9 cellular contexts compared by ENCODE assay signal in genomic region chr4:143404555-143404954, GRCh38.
DNase-seq lines count a peak whose midpoint lies in the region; ATAC-seq, FAIRE-seq and TF ChIP-seq lines count a peak whose summit lies in the region.
"Had no signal": no experiment of that assay in that cellular context is flagged by ENCODE, and none has a peak within 500 bp of the region (broad histone marks: within the 10 kb centered on the region; RNA-seq: fewer than 3 reads in every experiment).

No MANE protein-coding gene starts in this region.

- no peak overlapping the region for H3K27ac ChIP-seq in kidney (ENCODE audit: low read depth in 2 of 2, low read length in 2 of 2)
- no peak overlapping the region for H3K27ac ChIP-seq in ascending aorta
- H3K27ac ChIP-seq: WERI-Rb-1 had no signal

- TF ChIP-seq POLR2A in H54 (IDR thresholded peaks at IDR 0.05; ENCODE audit: low read depth, low read length): no peak

- no peak overlapping the region for H3K9ac ChIP-seq in kidney (ENCODE audit: low read length in 2 of 2)

- FAIRE-seq in kidney (lab: Jason Lieb, UNC): no peak
- no peak for FAIRE-seq in H54 (lab: Jason Lieb, UNC)

- ATAC-seq in GM18508 (IDR thresholded peaks at IDR 0.05; ENCODE audit: insufficient read depth, unreplicated experiment) (peak; percentile 91), GM21528 (IDR thresholded peaks at IDR 0.05; ENCODE audit: low FRiP score, unreplicated experiment) (peak; percentile 93), HG03280 (IDR thresholded peaks at IDR 0.05; ENCODE audit: unreplicated experiment) (peak; percentile 92)

- no peak for DNase-seq in kidney
- DNase-seq in ascending aorta (ENCODE audit: low spot score in 2 of 2): no peak
- DNase-seq in H54 (ENCODE audit: insufficient read length, low spot score): no peak
- DNase-seq in activated CD8-positive, alpha-beta memory T cell treated with anti-CD3 and anti-CD28 coated beads, Interleukin-2, amount 50 U/mL, for 48 hours: no peak
- no peak for DNase-seq in NOMO-1 treated with dmso at 0.1 percent for 144 hours (lab: John Stamatoyannopoulos, UW; ENCODE audit: unreplicated experiment)
- DNase-seq: WERI-Rb-1 had no signal

- H3K9me3 ChIP-seq in kidney (ENCODE audit: control insufficient read depth in 1 of 2, low read length in 2 of 2) (no peaks in the 10 kb centered on the region), ascending aorta (no peaks in the 10 kb centered on the region)

- H3K4me1 ChIP-seq in kidney (ENCODE audit: control insufficient read depth in 1 of 2, insufficient read depth in 1 of 2, low read depth in 1 of 2, low read length in 2 of 2): peaks cover 24 to 54% of the 10 kb centered on the region in 2 donors
- peaks cover 8 to 67% of the 10 kb centered on the region in 2 donors for H3K4me1 ChIP-seq in ascending aorta

- TF ChIP-seq CTCF in kidney (IDR thresholded peaks at IDR 0.05; ENCODE audit: borderline replicate concordance, extremely low read depth, insufficient read depth): no peak
- TF ChIP-seq CTCF in ascending aorta (IDR thresholded peaks at IDR 0.05): no peak

- no peaks in the 10 kb centered on the region for H3K36me3 ChIP-seq in kidney (ENCODE audit: control insufficient read depth in 1 of 2, insufficient read depth in 2 of 2, low read length in 2 of 2)
- H3K36me3 ChIP-seq in ascending aorta: no peaks in the 10 kb centered on the region
- H3K36me3 ChIP-seq: WERI-Rb-1 had no signal

- H3K4me3 ChIP-seq in kidney (ENCODE audit: low read length in 2 of 2): peak overlapping the region; percentile 20 to 31
- no peak overlapping the region for H3K4me3 ChIP-seq in ascending aorta

- intact Hi-C loops in kidney (cut with DNase I): no loop called here
- intact Hi-C loops in ascending aorta (cut with DNase I): no loop called here

- no peaks in the 10 kb centered on the region for H3K27me3 ChIP-seq in ascending aorta

Comparison
In these comparisons a context has a peak if more than half of its experiments do, and no peak if none do; other contexts are left out.
1. H3K4me3 ChIP-seq: peak in kidney (2 of 2); none in ascending aorta (0 of 2).
2. Peak in every context shown above with its lines, with median percentiles within 50 percentile points of each other: ATAC-seq.